Comparison of ENCODE assay signal across 21 cellular contexts in genomic region chr9:127640908-127641545, GRCh38.
"Had no signal": no experiment of that assay in that cellular context is flagged by ENCODE, and none has a peak within 500 bp of the region (broad histone marks: within the 10 kb centered on the region; RNA-seq: fewer than 3 reads in every experiment).

No MANE protein-coding gene starts in this region.

- H3K27ac Mint-ChIP-seq: activated B cell treated with CpG ODN at 0.5 μM for 24 hours; activated CD8-positive, alpha-beta T cell treated with anti-CD3 and anti-CD28 coated beads for 36 hours; activated T-helper 17 cell treated with anti-CD3 and anti-CD28 coated beads, Interleukin-2, amount 50 U/mL, for 72 hours; memory B cell; neural progenitor cell had no signal

- H3K4me3 Mint-ChIP-seq: activated B cell treated with CpG ODN at 0.5 μM for 24 hours; activated CD8-positive, alpha-beta T cell treated with anti-CD3 and anti-CD28 coated beads for 36 hours; activated T-cell treated with anti-CD3 and anti-CD28 coated beads, Interleukin-2, amount 50 U/mL, for 4 hours; activated T-helper 17 cell treated with anti-CD3 and anti-CD28 coated beads, Interleukin-2, amount 50 U/mL, for 72 hours; memory B cell; naive thymus-derived CD8-positive, alpha-beta T cell; neural progenitor cell had no signal

- DNase-seq: activated B cell treated with CpG ODN at 0.5 μM for 24 hours; activated CD4-positive, alpha-beta T cell treated with anti-CD3 and anti-CD28 coated beads, Interleukin-2, amount 50 U/mL, for 1 hour; activated CD8-positive, alpha-beta T cell treated with anti-CD3 and anti-CD28 coated beads for 36 hours; activated gamma-delta T cell treated with Interleukin-2 at 50 U/mL for 16 hours; activated naive CD4-positive, alpha-beta T cell treated with anti-CD3 and anti-CD28 coated beads, Interleukin-2, amount 50 U/mL, for 16 hours; activated T-cell treated with anti-CD3 and anti-CD28 coated beads, Interleukin-2, amount 50 U/mL, for 4 hours; amniotic stem cell; head of caudate nucleus; hippocampal formation; left cardiac atrium; midbrain; naive thymus-derived CD8-positive, alpha-beta T cell; occipital lobe; right cardiac atrium; spleen; stimulated activated naive CD4-positive, alpha-beta T cell; T-helper 2 cell; transverse colon had no signal

- H3K4me1 Mint-ChIP-seq: activated B cell treated with CpG ODN at 0.5 μM for 24 hours; activated T-helper 17 cell treated with anti-CD3 and anti-CD28 coated beads, Interleukin-2, amount 50 U/mL, for 72 hours; memory B cell had no signal

- H3K9me3 Mint-ChIP-seq: activated B cell treated with CpG ODN at 0.5 μM for 24 hours; activated CD8-positive, alpha-beta T cell treated with anti-CD3 and anti-CD28 coated beads for 36 hours; activated T-cell treated with anti-CD3 and anti-CD28 coated beads, Interleukin-2, amount 50 U/mL, for 4 hours; activated T-helper 17 cell treated with anti-CD3 and anti-CD28 coated beads, Interleukin-2, amount 50 U/mL, for 72 hours; memory B cell; naive thymus-derived CD8-positive, alpha-beta T cell; neural progenitor cell had no signal

- H3K27me3 Mint-ChIP-seq: activated CD8-positive, alpha-beta T cell treated with anti-CD3 and anti-CD28 coated beads for 36 hours; activated T-helper 17 cell treated with anti-CD3 and anti-CD28 coated beads, Interleukin-2, amount 50 U/mL, for 72 hours had no signal

- H3K36me3 Mint-ChIP-seq: memory B cell, neural progenitor cell had no signal
